1 cellular context compared by ENCODE assay signal in genomic region chr3:58164199-58164879, GRCh38.
TF ChIP-seq lines count a peak whose summit lies in the region.

No MANE protein-coding gene starts in this region.

TF ChIP-seq in GM23338, 12 proteins besides CTCF, POLR2A, EP300 and RAD21 (continued from another document):
- TF ChIP-seq REST (IDR thresholded peaks at IDR 0.05; ENCODE audit: unreplicated experiment) (no peak), ZNF114 (CRISPR knock-in tag; IDR thresholded peaks at IDR 0.05) (no peak), ETS1 (IDR thresholded peaks at IDR 0.05) (no peak), CREB1 (CRISPR knock-in tag; IDR thresholded peaks at IDR 0.05; ENCODE audit: low read depth) (no peak), POLR2AphosphoS5 (IDR thresholded peaks at IDR 0.05; ENCODE audit: low read depth) (no peak), JUNB (IDR thresholded peaks at IDR 0.05; ENCODE audit: unreplicated experiment) (no peak), NANOG (IDR thresholded peaks at IDR 0.05; ENCODE audit: borderline replicate concordance) (no peak), ZNF331 (CRISPR knock-in tag; IDR thresholded peaks at IDR 0.05; ENCODE audit: low read depth) (no peak)
